In genomic region chr16:82199209-82199608, GRCh38 we compare ENCODE assay signal across 22 cellular contexts. TPM values are rescaled to one million over a fixed set of nuclear protein-coding genes. Genes with fewer than 3 reads are reported as not detected.
DNase-seq lines count a peak whose midpoint lies in the region; ATAC-seq and TF ChIP-seq lines count a peak whose summit lies in the region.
"Had no signal": no experiment of that assay in that cellular context is flagged by ENCODE, and none has a peak within 500 bp of the region (broad histone marks: within the 10 kb centered on the region; RNA-seq: fewer than 3 reads in every experiment).

No MANE protein-coding gene starts in this region.

- H3K4ac ChIP-seq in H9 (ENCODE audit: low read depth, low read length), result no peak overlapping the region

- H3K36me3 ChIP-seq in suprapubic skin, result no peaks in the 10 kb centered on the region
- H3K36me3 ChIP-seq: BE2C had no signal

- no peaks in the 10 kb centered on the region for H4K20me1 ChIP-seq in H9 (ENCODE audit: control insufficient read depth, insufficient read depth, insufficient read length)

- no peak for TF ChIP-seq POLR2A in suprapubic skin (IDR thresholded peaks at IDR 0.05)

- H2BK120ac ChIP-seq in H9 (ENCODE audit: low read depth, low read length, poor library complexity, severe bottlenecking), result no peak overlapping the region

- no peak overlapping the region for H2AFZ ChIP-seq in H9 (ENCODE audit: low read length)
- H2AFZ ChIP-seq: GM23338 had no signal

- no peak overlapping the region for H3K27ac Mint-ChIP-seq in activated T-cell treated with anti-CD3 and anti-CD28 coated beads, Interleukin-2, amount 50 U/mL, for 72 hours
- no peak overlapping the region; a peak in 1 of 7 replicates for H3K27ac Mint-ChIP-seq in H9
- H3K27ac Mint-ChIP-seq in natural killer cell treated with Interleukin-12 subunit alpha and Interleukin-12 subunit beta and Interleukin-15 and Interleukin-18, amount 100 ng/mL, for 72 hours, result no peak overlapping the region
- H3K27ac Mint-ChIP-seq: CD4-positive, CD25-positive, alpha-beta regulatory T cell; GM23338 had no signal

- TF ChIP-seq CTCF in H9 (conservative IDR thresholded peaks at IDR 0.05) (no peak), fibroblast of pulmonary artery (IDR thresholded peaks at IDR 0.05; ENCODE audit: low read length, missing control alignments) (no peak), suprapubic skin (IDR thresholded peaks at IDR 0.05) (no peak)

- no peak overlapping the region for H3K23ac ChIP-seq in H9 (ENCODE audit: insufficient read length, low read depth, low read length)

- H3K4me3 Mint-ChIP-seq in activated T-cell treated with anti-CD3 and anti-CD28 coated beads, Interleukin-2, amount 50 U/mL, for 72 hours, result no peak overlapping the region
- no peak overlapping the region for H3K4me3 Mint-ChIP-seq in H9
- no peak overlapping the region for H3K4me3 Mint-ChIP-seq in natural killer cell treated with Interleukin-12 subunit alpha and Interleukin-12 subunit beta and Interleukin-15 and Interleukin-18, amount 100 ng/mL, for 72 hours
- H3K4me3 Mint-ChIP-seq: CD4-positive, CD25-positive, alpha-beta regulatory T cell; GM23338 had no signal

- H2BK20ac ChIP-seq in H9 (ENCODE audit: low read depth, low read length, poor library complexity, severe bottlenecking), result no peak overlapping the region

- H3K4me1 Mint-ChIP-seq in activated T-cell treated with anti-CD3 and anti-CD28 coated beads, Interleukin-2, amount 50 U/mL, for 72 hours (ENCODE audit: low read depth), result no peaks in the 10 kb centered on the region
- 0 out of 4 replicates have a peak, but pooled peaks cover 0 to 2% of the 10 kb centered on the region in 2 experiments for H3K4me1 Mint-ChIP-seq in H9
- no peaks in the 10 kb centered on the region for H3K4me1 Mint-ChIP-seq in natural killer cell treated with Interleukin-12 subunit alpha and Interleukin-12 subunit beta and Interleukin-15 and Interleukin-18, amount 100 ng/mL, for 72 hours (ENCODE audit: low read depth in 2 of 2)
- H3K4me1 Mint-ChIP-seq: CD4-positive, CD25-positive, alpha-beta regulatory T cell; GM23338 had no signal

- no peak overlapping the region for H4K91ac ChIP-seq in H9 (ENCODE audit: insufficient read length, low read depth, low read length)

- no peaks in the 10 kb centered on the region for H3K9me3 ChIP-seq in H9 (ENCODE audit: control insufficient read depth, low read depth, low read length)
- H3K9me3 ChIP-seq in suprapubic skin, result no peaks in the 10 kb centered on the region
- H3K9me3 ChIP-seq: BE2C had no signal

- H3K18ac ChIP-seq in H9 (ENCODE audit: insufficient read length, low read depth, low read length), result no peak overlapping the region

- no peak overlapping the region for H3K14ac ChIP-seq in H9 (ENCODE audit: insufficient read depth, low read length)

- no peaks in the 10 kb centered on the region for H3K23me2 ChIP-seq in H9 (ENCODE audit: insufficient read length, low read depth, low read length, poor library complexity, severe bottlenecking)

- H3K27ac ChIP-seq in H9 (ENCODE audit: insufficient read length, low read depth, low read length), result no peak overlapping the region
- H3K27ac ChIP-seq in suprapubic skin, result no peak overlapping the region

- H3T11ph ChIP-seq in H9 (ENCODE audit: low read length), result no peak overlapping the region

- no peak overlapping the region for H4K5ac ChIP-seq in H9 (ENCODE audit: insufficient read length, low read depth, low read length)

- no peak overlapping the region for H2BK5ac ChIP-seq in H9 (ENCODE audit: insufficient read length, low read length)

- TF ChIP-seq EP300 in suprapubic skin (IDR thresholded peaks at IDR 0.05), result no peak

- H3K4me1 ChIP-seq in H9 (ENCODE audit: insufficient read depth, low read length) (no peaks in the 10 kb centered on the region), suprapubic skin (peaks cover 20% of the 10 kb centered on the region)
- H3K4me1 ChIP-seq: BE2C had no signal

- no peaks in the 10 kb centered on the region for H3K79me2 ChIP-seq in H9 (ENCODE audit: insufficient read depth, low read length)

- no peak overlapping the region for H2BK15ac ChIP-seq in H9 (ENCODE audit: low read depth, low read length)

- H3K79me1 ChIP-seq in H9 (ENCODE audit: insufficient read depth, low read depth, low read length, poor library complexity, severe bottlenecking), result no peaks in the 10 kb centered on the region

- peak; percentile 29 to 54 for ATAC-seq in activated T-cell treated with anti-CD3 and anti-CD28 coated beads, Interleukin-2, amount 50 U/mL, for 72 hours (replicated peaks in 1 of 2)
- no peak for ATAC-seq in natural killer cell treated with Interleukin-12 subunit alpha and Interleukin-12 subunit beta and Interleukin-15 and Interleukin-18, amount 100 ng/mL, for 72 hours
- ATAC-seq: GM23338, Right ventricle myocardium inferior had no signal

- H3K9me3 Mint-ChIP-seq in activated T-cell treated with anti-CD3 and anti-CD28 coated beads, Interleukin-2, amount 50 U/mL, for 72 hours, result peaks cover 0 to 1% of the 10 kb centered on the region in 2 donors
- H3K9me3 Mint-ChIP-seq in H9, result no peaks in the 10 kb centered on the region; a peak in 1 of 5 replicates
- H3K9me3 Mint-ChIP-seq in natural killer cell treated with Interleukin-12 subunit alpha and Interleukin-12 subunit beta and Interleukin-15 and Interleukin-18, amount 100 ng/mL, for 72 hours, result no peaks in the 10 kb centered on the region
- H3K9me3 Mint-ChIP-seq: GM23338 had no signal

- no peak overlapping the region for H3K9ac ChIP-seq in H9 (ENCODE audit: extremely low read depth, insufficient read length, low read length)

- no peak overlapping the region for H2AK5ac ChIP-seq in H9 (ENCODE audit: insufficient read length, low read length)

- H2BK12ac ChIP-seq in H9 (ENCODE audit: insufficient read length, low read depth, low read length), result no peak overlapping the region

- no peaks in the 10 kb centered on the region for H3K36me3 Mint-ChIP-seq in activated T-cell treated with anti-CD3 and anti-CD28 coated beads, Interleukin-2, amount 50 U/mL, for 72 hours (ENCODE audit: insufficient read depth in 2 of 2)
- H3K36me3 Mint-ChIP-seq in H9 (ENCODE audit: insufficient read depth in 1 of 3, low read depth in 3 of 3), result no peaks in the 10 kb centered on the region
- no peaks in the 10 kb centered on the region for H3K36me3 Mint-ChIP-seq in natural killer cell treated with Interleukin-12 subunit alpha and Interleukin-12 subunit beta and Interleukin-15 and Interleukin-18, amount 100 ng/mL, for 72 hours
- H3K36me3 Mint-ChIP-seq: CD4-positive, CD25-positive, alpha-beta regulatory T cell had no signal

- no peaks in the 10 kb centered on the region for H3K27me3 ChIP-seq in H9 (ENCODE audit: insufficient read depth, low read length)
- no peaks in the 10 kb centered on the region for H3K27me3 ChIP-seq in suprapubic skin
- H3K27me3 ChIP-seq: BE2C had no signal

- no peak overlapping the region for H3K4me2 ChIP-seq in H9 (ENCODE audit: insufficient read depth, insufficient read length, low read length)
- H3K4me2 ChIP-seq: GM23338 had no signal

- H4K8ac ChIP-seq in H9 (replicated peaks; ENCODE audit: insufficient read length, low read depth, low read length), result peak overlapping the region; percentile 60

- WGBS in H9 (ENCODE audit: extremely low coverage, insufficient read length, low lambda C conversion rate), result no CpG with 5 or more reads among the region's 1 CpG
- 62% methylated on average over 1 of the region's 1 CpG for WGBS in suprapubic skin

- DNase-seq in activated T-cell treated with anti-CD3 and anti-CD28 coated beads, Interleukin-2, amount 50 U/mL, for 72 hours, result no peak
- DNase-seq in activated T-cell treated with anti-CD3 and anti-CD28 coated beads for 4 hours (no peak), H9 (no peak), RPMI7951 (ENCODE audit: low read depth) (peak; percentile 20), fibroblast of pulmonary artery (ENCODE audit: low read depth) (peak; percentile 35), suprapubic skin (ENCODE audit: low spot score in 2 of 2) (no peak), MV-4-11 (lab: John Stamatoyannopoulos, UW) (no peak)
- no peak for DNase-seq in natural killer cell treated with Interleukin-12 subunit alpha and Interleukin-12 subunit beta and Interleukin-15 and Interleukin-18, amount 100 ng/mL, for 72 hours (ENCODE audit: low spot score)
- DNase-seq: BE2C; CD4-positive, CD25-positive, alpha-beta regulatory T cell; DND-41; HCEC 1CT; MM.1S; NCI-H1092; NCI-H146; NCI-H2029; NCI-H2171 treated with DMSO at 0.1 percent for 48 hours; NCI-H524 treated with DMSO at 0.1 percent for 48 hours; NCI-H82; OCI-M1 had no signal

- H3K27me3 Mint-ChIP-seq in activated T-cell treated with anti-CD3 and anti-CD28 coated beads, Interleukin-2, amount 50 U/mL, for 72 hours (ENCODE audit: low read depth), result peaks cover 8% of the 10 kb centered on the region
- H3K27me3 Mint-ChIP-seq in H9 (ENCODE audit: low read depth), result no peaks in the 10 kb centered on the region; the same call in 1 of the 2 replicates
- peaks cover 8 to 12% of the 10 kb centered on the region in 2 donors for H3K27me3 Mint-ChIP-seq in natural killer cell treated with Interleukin-12 subunit alpha and Interleukin-12 subunit beta and Interleukin-15 and Interleukin-18, amount 100 ng/mL, for 72 hours

- H3K56ac ChIP-seq in H9 (ENCODE audit: insufficient read length, low read depth, low read length), result no peak overlapping the region

- H3K4me3 ChIP-seq in fibroblast of pulmonary artery (replicated peaks; ENCODE audit: low read depth, low read length), result no peak overlapping the region
- H3K4me3 ChIP-seq in suprapubic skin, result no peak overlapping the region
- H3K4me3 ChIP-seq: GM23338 had no signal

RNA-seq across cellular contexts. Expression of gene MPHOSPH6, which starts 29.2 kb away (rescaled TPM):
- 10 to 100 TPM; 27.2 to 31.7 TPM for total RNA-seq in activated T-cell treated with anti-CD3 and anti-CD28 coated beads, Interleukin-2, amount 50 U/mL, for 72 hours
- total RNA-seq in H9 (2021), result 38.3 and 39.0 TPM in 2 replicates
- 60.6 and 91.3 TPM in 2 replicates for total RNA-seq in RPMI7951 (2014; rRNA removed; shearing (Covaris generic))
- total RNA-seq in suprapubic skin, result 10 to 100 TPM; 26.2 to 58.0 (median 33.5) TPM
- 10 to 100 TPM; 38.2 to 44.5 TPM for total RNA-seq in natural killer cell treated with Interleukin-12 subunit alpha and Interleukin-12 subunit beta and Interleukin-15 and Interleukin-18, amount 100 ng/mL, for 72 hours

Comparison
In these comparisons a context has a peak if more than half of its experiments do, and no peak if none do; other contexts are left out.
1. ATAC-seq: peak in activated T-cell treated with anti-CD3 and anti-CD28 coated beads, Interleukin-2, amount 50 U/mL, for 72 hours (2 of 2); none in natural killer cell treated with Interleukin-12 subunit alpha and Interleukin-12 subunit beta and Interleukin-15 and Interleukin-18, amount 100 ng/mL, for 72 hours (0 of 2).
2. DNase-seq: peak in RPMI7951 (single experiment) and fibroblast of pulmonary artery (single experiment); none in activated T-cell treated with anti-CD3 and anti-CD28 coated beads, Interleukin-2, amount 50 U/mL, for 72 hours (0 of 2), activated T-cell treated with anti-CD3 and anti-CD28 coated beads for 4 hours (single experiment), H9 (single experiment), suprapubic skin (0 of 2), natural killer cell treated with Interleukin-12 subunit alpha and Interleukin-12 subunit beta and Interleukin-15 and Interleukin-18, amount 100 ng/mL, for 72 hours (single experiment) and MV-4-11 (single experiment).